Comparison of ENCODE assay signal across 8 cellular contexts in the genomic region with DNA sequence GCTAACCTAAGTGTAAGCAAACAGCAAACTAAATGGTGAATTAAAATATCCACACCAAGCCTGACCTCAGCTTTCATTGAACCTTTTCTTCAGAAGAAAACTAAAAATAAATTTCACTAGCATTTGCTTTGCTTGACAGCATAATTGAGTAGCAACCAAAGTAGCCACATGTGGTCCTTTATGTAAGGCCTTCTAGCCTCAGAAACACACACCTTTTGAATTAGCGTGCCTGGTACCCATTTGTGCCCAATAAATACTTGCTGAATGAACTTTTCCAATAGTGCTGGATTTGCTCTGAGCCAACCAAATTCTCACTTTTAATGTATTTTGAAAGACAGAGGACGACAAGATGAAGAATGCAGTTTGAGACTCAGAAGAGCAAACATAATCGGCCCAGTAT. TPM values are rescaled to one million over a fixed set of nuclear protein-coding genes. Genes with fewer than 3 reads are reported as not detected.
DNase-seq lines count a peak whose midpoint lies in the region; ATAC-seq, FAIRE-seq and TF ChIP-seq lines count a peak whose summit lies in the region.

No MANE protein-coding gene starts in this region.

- in situ Hi-C loops in G401 (cut with HindIII; ENCODE audit: low sequenced_read_pairs) = no loop called here

- H3K27me3 ChIP-seq in duodenal mucosa (ENCODE audit: control insufficient read depth in 1 of 2, insufficient read depth in 2 of 2, low read length in 2 of 2) = no peaks in the 10 kb centered on the region
- no peaks in the 10 kb centered on the region for H3K27me3 ChIP-seq in osteoblast (ENCODE audit: insufficient read depth, low read length)

- peak overlapping the region; percentile 78 for H3K4me2 ChIP-seq in osteoblast (ENCODE audit: insufficient read depth, low read length)

- peak overlapping the region in 1 of 2 donors; percentile 98 for H3K9ac ChIP-seq in duodenal mucosa (ENCODE audit: low read depth in 1 of 2, low read length in 2 of 2)

- FAIRE-seq in RCC 7860 (lab: Jason Lieb, UNC) = no peak

- H3K4me1 ChIP-seq in duodenal mucosa (ENCODE audit: control insufficient read depth in 1 of 2, insufficient read depth in 2 of 2, low read length in 2 of 2) = peaks cover 18 to 22% of the 10 kb centered on the region in 2 donors
- peaks cover 27% of the 10 kb centered on the region for H3K4me1 ChIP-seq in osteoblast (ENCODE audit: insufficient read depth, low read length)

- peaks cover 24% of the 10 kb centered on the region for H4K20me1 ChIP-seq in osteoblast (ENCODE audit: insufficient read depth, low read length)

- H3K27ac ChIP-seq in duodenal mucosa (ENCODE audit: low read depth, low read length) (no peak overlapping the region), osteoblast (ENCODE audit: low read depth, low read length) (peak overlapping the region; percentile 65)

- H3K36me3 ChIP-seq in duodenal mucosa (ENCODE audit: control insufficient read depth in 1 of 2, insufficient read depth in 2 of 2, low read length in 2 of 2) (no peaks in the 10 kb centered on the region), osteoblast (ENCODE audit: insufficient read depth, low read length) (no peaks in the 10 kb centered on the region)

- H3K4me3 ChIP-seq in duodenal mucosa (ENCODE audit: low read depth in 1 of 2, low read length in 2 of 2) (peak overlapping the region; percentile 95 to 98), osteoblast (ENCODE audit: insufficient read depth, low read length) (peak overlapping the region; percentile 92)

- ATAC-seq in GM18517 (IDR thresholded peaks at IDR 0.05; ENCODE audit: unreplicated experiment) = no peak
- ATAC-seq in HG03460 (IDR thresholded peaks at IDR 0.05; ENCODE audit: unreplicated experiment) = no peak

- no peak overlapping the region for H2AFZ ChIP-seq in osteoblast (ENCODE audit: low read length)

- H3K79me2 ChIP-seq in osteoblast (ENCODE audit: insufficient read depth, low read length) = peaks cover 83% of the 10 kb centered on the region

- no peak for TF ChIP-seq CTCF in osteoblast (IDR thresholded peaks at IDR 0.05; ENCODE audit: extremely low read depth, low read depth, low read length)

- H3K9me3 ChIP-seq in duodenal mucosa (ENCODE audit: control insufficient read depth in 1 of 2, low read length in 2 of 2) = no peaks in the 10 kb centered on the region
- H3K9me3 ChIP-seq in osteoblast (ENCODE audit: low read depth, low read length) = no peaks in the 10 kb centered on the region

- DNase-seq in G401 (ENCODE audit: low spot score) (peak; percentile 50), NCI-H2227 (lab: John Stamatoyannopoulos, UW; ENCODE audit: unreplicated experiment) (peak; percentile 65), osteoblast (ENCODE audit: insufficient read length, low spot score, missing footprints) (peak; percentile 3), RCC 7860 (ENCODE audit: low spot score) (no peak), foreskin melanocyte (no peak)

RNA-seq across cellular contexts. Expression of a gene that starts 2.1 kb away (rescaled TPM):
- total RNA-seq in G401 (2014; rRNA removed; shearing (Covaris generic)) = 16.1 and 33.2 TPM in 2 replicates
- 22.8 and 29.5 TPM in 2 replicates for total RNA-seq in osteoblast

Comparison
In these comparisons a context has a peak if more than half of its experiments do, and no peak if none do; other contexts are left out.
1. DNase-seq: peak in G401 (single experiment), NCI-H2227 (single experiment) and osteoblast (single experiment); none in RCC 7860 (single experiment) and foreskin melanocyte (single experiment).